9 cellular contexts compared by ENCODE assay signal in the genomic region with DNA sequence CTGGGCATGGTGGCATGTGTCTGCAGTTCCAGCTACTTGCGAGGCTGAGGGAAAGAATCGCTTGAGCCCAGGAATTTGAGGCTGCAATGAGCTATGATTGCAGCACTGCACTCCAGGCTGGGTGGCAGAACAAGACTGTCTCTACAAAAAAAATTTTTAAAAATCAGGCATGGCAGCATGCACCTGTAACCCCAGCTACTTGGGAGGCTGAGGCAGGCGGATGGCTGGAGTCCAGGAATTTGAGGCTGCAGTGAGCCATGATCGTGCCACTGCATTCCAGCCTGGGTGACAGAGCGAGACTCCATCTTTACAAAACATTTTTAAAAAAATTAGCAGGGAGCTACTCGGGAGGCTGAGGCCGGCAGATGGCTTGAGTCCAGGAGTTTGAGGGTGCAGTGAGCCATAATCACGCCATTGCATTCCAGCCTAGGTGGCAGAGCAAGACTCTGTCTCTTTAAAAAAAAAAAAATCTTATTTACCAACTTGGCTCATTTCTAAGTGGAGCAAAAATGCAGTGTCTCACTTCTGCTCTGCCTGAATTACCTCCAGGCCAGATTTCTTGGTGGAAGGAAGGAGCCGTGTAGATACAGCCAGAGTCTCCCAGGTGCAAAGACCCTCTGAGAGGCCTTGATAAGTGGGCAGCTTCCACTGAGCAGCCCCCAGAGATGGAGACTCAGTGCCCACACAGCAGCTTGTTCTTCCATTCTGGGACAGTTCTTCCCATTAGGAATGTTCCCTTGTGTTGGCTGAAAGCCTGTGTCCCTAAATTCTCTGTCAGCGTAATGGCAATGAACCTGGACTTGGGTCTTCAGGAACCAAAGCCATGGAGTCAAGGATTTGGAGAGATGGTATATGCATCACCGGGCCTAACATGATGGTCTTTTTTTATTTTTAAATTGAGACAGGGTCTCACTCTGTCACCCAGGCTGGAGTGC. TPM values are rescaled to one million over a fixed set of nuclear protein-coding genes. Genes with fewer than 3 reads are reported as not detected.
DNase-seq lines count a peak whose midpoint lies in the region; ATAC-seq and TF ChIP-seq lines count a peak whose summit lies in the region.
"Had no signal": no experiment of that assay in that cellular context is flagged by ENCODE, and none has a peak within 500 bp of the region (broad histone marks: within the 10 kb centered on the region; RNA-seq: fewer than 3 reads in every experiment).

No MANE protein-coding gene starts in this region.

- H3K9me3 ChIP-seq in body of pancreas: no peaks in the 10 kb centered on the region
- no peaks in the 10 kb centered on the region for H3K9me3 ChIP-seq in left lung
- H3K9me3 ChIP-seq in upper lobe of left lung: no peaks in the 10 kb centered on the region

- WGBS in body of pancreas, 2 donors: 46% methylated on average over 11 of the region's 11 CpGs
- WGBS in upper lobe of left lung, 2 donors: 57 to 58% methylated on average over 11 of the region's 11 CpGs

- no peak overlapping the region for H3K4me3 Mint-ChIP-seq in WTC11
- H3K4me3 Mint-ChIP-seq: immature natural killer cell had no signal

- ATAC-seq in body of pancreas: no peak
- ATAC-seq in left lung: peak; percentile 15
- no peak for ATAC-seq in upper lobe of left lung (ENCODE audit: low FRiP score in 2 of 2)
- no peak for ATAC-seq in HG03521 (IDR thresholded peaks at IDR 0.05; ENCODE audit: unreplicated experiment)
- ATAC-seq in WTC11: no peak

- TF ChIP-seq EP300 in upper lobe of left lung (IDR thresholded peaks at IDR 0.05): no peak

- TF ChIP-seq POLR2A in body of pancreas (IDR thresholded peaks at IDR 0.05) (no peak), upper lobe of left lung (IDR thresholded peaks at IDR 0.05) (no peak)

- no peaks in the 10 kb centered on the region for H3K9me3 Mint-ChIP-seq in WTC11
- H3K9me3 Mint-ChIP-seq: immature natural killer cell had no signal

- peak; percentile 14 for DNase-seq in NOMO-1 treated with DMSO at 0.1 percent for 48 hours (lab: John Stamatoyannopoulos, UW; ENCODE audit: unreplicated experiment)
- no peak for DNase-seq in NOMO-1 treated with dmso at 0.1 percent for 144 hours (lab: John Stamatoyannopoulos, UW; ENCODE audit: unreplicated experiment)
- DNase-seq in body of pancreas: peak; percentile 35 to 60 (median 49)
- peak in 1 of 2 donors; percentile 43 for DNase-seq in left lung
- DNase-seq in upper lobe of left lung: no peak
- DNase-seq in stimulated activated naive CD4-positive, alpha-beta T cell (lab: John Stamatoyannopoulos, UW): no peak
- no peak for DNase-seq in WTC11 (ENCODE audit: low spot score)
- DNase-seq: immature natural killer cell had no signal

- H3K36me3 Mint-ChIP-seq in WTC11: no peaks in the 10 kb centered on the region

- H3K27me3 ChIP-seq in body of pancreas (no peaks in the 10 kb centered on the region), left lung (peaks cover 0 to 26% of the 10 kb centered on the region in 2 donors), upper lobe of left lung (no peaks in the 10 kb centered on the region)

- H3K4me1 ChIP-seq in body of pancreas (peaks cover 47% of the 10 kb centered on the region), left lung (peaks cover 32 to 52% of the 10 kb centered on the region in 2 donors), upper lobe of left lung (peaks cover 49 to 59% (median 52%) of the 10 kb centered on the region in 4 donors)

- H3K36me3 ChIP-seq in body of pancreas (replicated peaks in 1 of 2; ENCODE audit: insufficient read depth in 1 of 2, low read depth in 2 of 2) (no peaks in the 10 kb centered on the region), left lung (no peaks in the 10 kb centered on the region), upper lobe of left lung (no peaks in the 10 kb centered on the region)

- POLR2A ChIA-PET in WTC11 (lab: Charles Lee): no interaction called here

- H3K4me1 Mint-ChIP-seq in WTC11: peaks cover 24% of the 10 kb centered on the region

- TF ChIP-seq CTCF in body of pancreas (IDR thresholded peaks at IDR 0.05) (no peak), left lung (IDR thresholded peaks at IDR 0.05) (no peak), upper lobe of left lung (IDR thresholded peaks at IDR 0.05) (no peak), WTC11 (IDR thresholded peaks at IDR 0.05) (no peak)

- CTCF ChIA-PET in WTC11 (lab: Charles Lee): interaction anchor here (1.0 to 1.4 kb wide), 3 partner anchors 18 to 277 kb away, joined by 3 to 5 read pairs (median 4); no protein-coding TSS in a partner anchor

- H3K27me3 Mint-ChIP-seq in WTC11 (ENCODE audit: low read depth): no peaks in the 10 kb centered on the region

- intact Hi-C loops in body of pancreas (cut with DNase I): no loop called here
- intact Hi-C loops in left lung (cut with DNase I): no loop called here

- H3K4me3 ChIP-seq in body of pancreas (no peak overlapping the region), left lung (no peak overlapping the region), upper lobe of left lung (no peak overlapping the region)

- no peak overlapping the region for H3K27ac Mint-ChIP-seq in WTC11

- peak overlapping the region in 3 of 4 donors; percentile 70 to 98 (median 81) for H3K27ac ChIP-seq in body of pancreas
- peak overlapping the region; percentile 40 to 61 for H3K27ac ChIP-seq in left lung
- peak overlapping the region; percentile 94 to 98 (median 96) for H3K27ac ChIP-seq in upper lobe of left lung

TF ChIP-seq in WTC11, 78 proteins besides CTCF, POLR2A, EP300 and RAD21:
- no peak for TF ChIP-seq FOXP1 (CRISPR knock-in tag; IDR thresholded peaks at IDR 0.05; ENCODE audit: borderline replicate concordance)
- TF ChIP-seq HMGA2 (CRISPR knock-in tag; IDR thresholded peaks at IDR 0.05): no peak
- TF ChIP-seq NFYB (CRISPR knock-in tag; conservative IDR thresholded peaks at IDR 0.05; ENCODE audit: low read depth): no peak
- TF ChIP-seq, protein P1, sequence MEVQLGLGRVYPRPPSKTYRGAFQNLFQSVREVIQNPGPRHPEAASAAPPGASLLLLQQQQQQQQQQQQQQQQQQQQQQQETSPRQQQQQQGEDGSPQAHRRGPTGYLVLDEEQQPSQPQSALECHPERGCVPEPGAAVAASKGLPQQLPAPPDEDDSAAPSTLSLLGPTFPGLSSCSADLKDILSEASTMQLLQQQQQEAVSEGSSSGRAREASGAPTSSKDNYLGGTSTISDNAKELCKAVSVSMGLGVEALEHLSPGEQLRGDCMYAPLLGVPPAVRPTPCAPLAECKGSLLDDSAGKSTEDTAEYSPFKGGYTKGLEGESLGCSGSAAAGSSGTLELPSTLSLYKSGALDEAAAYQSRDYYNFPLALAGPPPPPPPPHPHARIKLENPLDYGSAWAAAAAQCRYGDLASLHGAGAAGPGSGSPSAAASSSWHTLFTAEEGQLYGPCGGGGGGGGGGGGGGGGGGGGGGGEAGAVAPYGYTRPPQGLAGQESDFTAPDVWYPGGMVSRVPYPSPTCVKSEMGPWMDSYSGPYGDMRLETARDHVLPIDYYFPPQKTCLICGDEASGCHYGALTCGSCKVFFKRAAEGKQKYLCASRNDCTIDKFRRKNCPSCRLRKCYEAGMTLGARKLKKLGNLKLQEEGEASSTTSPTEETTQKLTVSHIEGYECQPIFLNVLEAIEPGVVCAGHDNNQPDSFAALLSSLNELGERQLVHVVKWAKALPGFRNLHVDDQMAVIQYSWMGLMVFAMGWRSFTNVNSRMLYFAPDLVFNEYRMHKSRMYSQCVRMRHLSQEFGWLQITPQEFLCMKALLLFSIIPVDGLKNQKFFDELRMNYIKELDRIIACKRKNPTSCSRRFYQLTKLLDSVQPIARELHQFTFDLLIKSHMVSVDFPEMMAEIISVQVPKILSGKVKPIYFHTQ (CRISPR knock-in tag; IDR thresholded peaks at IDR 0.05): no peak
- no peak for TF ChIP-seq IRF2 (CRISPR knock-in tag; IDR thresholded peaks at IDR 0.05; ENCODE audit: borderline replicate concordance, low read depth)
- no peak for TF ChIP-seq JUN (CRISPR knock-in tag; IDR thresholded peaks at IDR 0.05)
- TF ChIP-seq NR2C2 (CRISPR knock-in tag; IDR thresholded peaks at IDR 0.05): no peak
- no peak for TF ChIP-seq GABPB1 (CRISPR knock-in tag; IDR thresholded peaks at IDR 0.05)
- no peak for TF ChIP-seq ZNF263 (CRISPR knock-in tag; IDR thresholded peaks at IDR 0.05; ENCODE audit: low read depth)
- TF ChIP-seq, protein P2, sequence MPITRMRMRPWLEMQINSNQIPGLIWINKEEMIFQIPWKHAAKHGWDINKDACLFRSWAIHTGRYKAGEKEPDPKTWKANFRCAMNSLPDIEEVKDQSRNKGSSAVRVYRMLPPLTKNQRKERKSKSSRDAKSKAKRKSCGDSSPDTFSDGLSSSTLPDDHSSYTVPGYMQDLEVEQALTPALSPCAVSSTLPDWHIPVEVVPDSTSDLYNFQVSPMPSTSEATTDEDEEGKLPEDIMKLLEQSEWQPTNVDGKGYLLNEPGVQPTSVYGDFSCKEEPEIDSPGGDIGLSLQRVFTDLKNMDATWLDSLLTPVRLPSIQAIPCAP (CRISPR knock-in tag; IDR thresholded peaks at IDR 0.05): no peak
- TF ChIP-seq RORB (CRISPR knock-in tag; IDR thresholded peaks at IDR 0.05): no peak
- TF ChIP-seq NR1H2 (CRISPR knock-in tag; IDR thresholded peaks at IDR 0.05): no peak

RNA-seq across cellular contexts. Expression of gene GTF2IRD1, which starts 30.0 kb away (rescaled TPM):
- total RNA-seq in body of pancreas (10 to 100 TPM in 1 of 2 donors, 1 to 10 TPM in 1; 9.2 to 11.2 TPM), left lung (10 to 100 TPM; 20.8 to 28.3 TPM), upper lobe of left lung (10 to 100 TPM; 16.4 to 41.9 (median 28.1) TPM), WTC11 (2021) (41.6 to 43.5 TPM (median 42.9 TPM) in 3 replicates)

Comparison
In these comparisons a context has a peak if more than half of its experiments do, and no peak if none do; other contexts are left out.
1. DNase-seq: peak in NOMO-1 treated with DMSO at 0.1 percent for 48 hours (single experiment) and body of pancreas (4 of 4); none in NOMO-1 treated with dmso at 0.1 percent for 144 hours (single experiment), upper lobe of left lung (0 of 2), stimulated activated naive CD4-positive, alpha-beta T cell (0 of 6) and WTC11 (single experiment).
2. Peak in every context shown above with its lines, with median percentiles within 50 percentile points of each other: H3K27ac ChIP-seq.